ENCODE assay signal across 27 cellular contexts in genomic region chr10:102480396-102480795, GRCh38. TPM values are rescaled to one million over a fixed set of nuclear protein-coding genes. Genes with fewer than 3 reads are reported as not detected.
"Had no signal": no experiment of that assay in that cellular context is flagged by ENCODE, and none has a peak within 500 bp of the region (broad histone marks: within the 10 kb centered on the region; RNA-seq: fewer than 3 reads in every experiment).

No MANE protein-coding gene starts in this region.

- H3K27me3 ChIP-seq: left lung, ovary, suprapubic skin, tibial artery had no signal

- H3K27ac ChIP-seq: left lung, ovary, prostate gland, suprapubic skin, tibial artery had no signal

- H3K4me1 Mint-ChIP-seq: WTC11 had no signal

- H3K36me3 ChIP-seq: ovary had no signal

- FAIRE-seq: endothelial cell of umbilical vein had no signal

- H3K4me3 ChIP-seq: left lung, ovary, prostate gland, skin epidermis, suprapubic skin, tibial artery had no signal

- DNase-seq: activated CD4-positive, alpha-beta T cell treated with anti-CD3 and anti-CD28 coated beads, Interleukin-2, amount 50 U/mL, for 48 hours; activated CD8-positive, alpha-beta memory T cell treated with anti-CD3 and anti-CD28 coated beads, Interleukin-2, amount 50 U/mL, for 48 hours; activated naive CD4-positive, alpha-beta T cell; activated T-cell treated with anti-CD3 and anti-CD28 coated beads, Interleukin-2, amount 50 U/mL, for 48 hours; hypothalamus; kidney glomerular epithelial cell; ovary; retina; stimulated activated CD4-positive, alpha-beta T cell treated with anti-CD3 and anti-CD28 coated beads, Interleukin-12 subunit alpha, Interleukin-12 subunit beta, amount 100 ng/mL, for 4 hours; stimulated activated CD4-positive, alpha-beta T cell treated with anti-CD3 and anti-CD28 coated beads, Interleukin-4, amount 100 ng/mL, for 1 hour; stimulated activated naive CD4-positive, alpha-beta T cell; T-helper 2 cell; tibial artery had no signal

- ATAC-seq: activated naive CD4-positive, alpha-beta T cell treated with anti-CD3 and anti-CD28 coated beads, Interleukin-2, amount 50 U/mL, for 72 hours; left lung; sciatic nerve; SK-N-SH treated with all-trans-retinoic acid at 6 μM for 48 hours; WTC11 had no signal

- H3K4me1 ChIP-seq: prostate gland, suprapubic skin, tibial artery had no signal

- H3K27ac Mint-ChIP-seq: nephron, WTC11 had no signal

- H3K9me3 Mint-ChIP-seq: activated naive CD4-positive, alpha-beta T cell treated with anti-CD3 and anti-CD28 coated beads, Interleukin-2, amount 50 U/mL, for 72 hours; nephron; WTC11 had no signal

- H3K9me3 ChIP-seq: left lung, ovary, prostate gland, suprapubic skin, tibial artery had no signal

- H3K4me3 Mint-ChIP-seq: nephron, WTC11 had no signal

RNA-seq across cellular contexts. Expression of gene C10orf95, which starts 29.1 kb away (rescaled TPM):
- total RNA-seq: endothelial cell of umbilical vein, fibroblast of villous mesenchyme, lung microvascular endothelial cell, sciatic nerve, urinary bladder had no signal
- polyA plus RNA-seq: fibroblast of lung had no signal
